14 cellular contexts compared by ENCODE assay signal in the genomic region with DNA sequence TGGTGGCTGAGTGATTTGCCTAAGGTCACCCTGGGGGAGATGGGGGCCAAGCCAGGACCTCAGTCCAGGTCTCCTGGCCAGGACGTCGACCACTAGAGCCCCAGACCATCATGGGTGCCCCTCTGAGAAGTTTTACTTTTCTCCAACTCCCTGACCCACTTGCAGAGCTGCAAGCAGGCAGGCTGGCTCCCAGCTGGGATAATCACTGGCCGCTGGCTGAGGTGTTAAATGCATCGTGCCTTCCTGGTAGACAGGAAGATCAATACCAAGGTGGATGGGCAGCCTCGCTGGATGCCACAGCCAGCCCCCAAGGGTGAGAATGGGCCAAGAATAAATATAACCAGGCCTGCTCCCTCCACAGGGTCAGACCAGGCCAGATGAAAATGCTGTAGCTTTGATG.
DNase-seq lines count a peak whose midpoint lies in the region; ATAC-seq and TF ChIP-seq lines count a peak whose summit lies in the region.
"Had no signal": no experiment of that assay in that cellular context is flagged by ENCODE, and none has a peak within 500 bp of the region (broad histone marks: within the 10 kb centered on the region; RNA-seq: fewer than 3 reads in every experiment).

No MANE protein-coding gene starts in this region.

- H4K8ac ChIP-seq in IMR-90 (ENCODE audit: low read depth in 2 of 2, low read length in 2 of 2) (no peak overlapping the region), mesenchymal stem cell (ENCODE audit: low read length) (no peak overlapping the region)

- peak overlapping the region in 3 of 5 experiments; percentile 36 to 89 (median 60) for H3K27ac Mint-ChIP-seq in brain
- H3K27ac Mint-ChIP-seq: CD4-positive, alpha-beta memory T cell had no signal

- 0 out of 2 replicates have a peak, but pooled peaks cover 4% of the 10 kb centered on the region for H3K4me1 ChIP-seq in IMR-90 (ENCODE audit: control insufficient read depth, insufficient read depth, low read length)
- peaks cover 12% of the 10 kb centered on the region for H3K4me1 ChIP-seq in mesenchymal stem cell (ENCODE audit: control insufficient read depth, insufficient read depth, low read depth, low read length)
- H3K4me1 ChIP-seq: BE2C had no signal

- H4K5ac ChIP-seq in IMR-90 (ENCODE audit: low read depth, low read length) = peak overlapping the region; percentile 52; the same call in 1 of the 2 replicates

- peak overlapping the region; percentile 28 to 59 for H2BK12ac ChIP-seq in mesenchymal stem cell (ENCODE audit: low read length in 2 of 2)

- intact Hi-C loops in IMR-90 (cut with micrococcal nuclease) = no loop called here

- H2BK20ac ChIP-seq in IMR-90 (ENCODE audit: low read depth, low read length) = 0 out of 2 replicates have a peak overlapping the region, but pooled peaks have one; percentile 1

- POLR2A ChIA-PET in IMR-90 (lab: Charles Lee; ENCODE audit: unreplicated experiment) = no interaction called here

- no peak for TF ChIP-seq RAD21 in IMR-90 (IDR thresholded peaks at IDR 0.05; ENCODE audit: low read length)

- no peak overlapping the region for H3K4me2 ChIP-seq in IMR-90 (ENCODE audit: low read depth, low read length)
- no peak overlapping the region for H3K4me2 ChIP-seq in mesenchymal stem cell (ENCODE audit: low read length, poor library complexity, severe bottlenecking)

- H3K9me1 ChIP-seq in IMR-90 (ENCODE audit: insufficient read depth, low read length) = peaks cover 14% of the 10 kb centered on the region; the same call in 1 of the 2 replicates

- H2BK15ac ChIP-seq in IMR-90 (ENCODE audit: low read depth, low read length) (no peak overlapping the region), mesenchymal stem cell (ENCODE audit: low read depth, poor library complexity, severe bottlenecking) (no peak overlapping the region)

- H3K79me1 ChIP-seq in IMR-90 (ENCODE audit: low read depth in 1 of 2, low read length in 2 of 2) (peaks cover 15 to 60% of the 10 kb centered on the region in 2 experiments), mesenchymal stem cell (replicated peaks; ENCODE audit: low read length, poor library complexity, severe bottlenecking) (peaks cover 54% of the 10 kb centered on the region)

- H2AFZ ChIP-seq in IMR-90 (replicated peaks; ENCODE audit: low read length, poor library complexity) (no peak overlapping the region), mesenchymal stem cell (ENCODE audit: low read depth, low read length) (no peak overlapping the region)

- dilution Hi-C loops in IMR-90 (cut with HindIII; ENCODE audit: low sequenced_read_pairs, unreplicated experiment) = no loop called here

- H2AK5ac ChIP-seq in IMR-90 (ENCODE audit: low read depth, low read length) (0 out of 2 replicates have a peak overlapping the region, but pooled peaks have one; percentile 1), mesenchymal stem cell (ENCODE audit: low read length, severe bottlenecking) (no peak overlapping the region)

- H3K4ac ChIP-seq in IMR-90 (ENCODE audit: low read depth, low read length) = 0 out of 2 replicates have a peak overlapping the region, but pooled peaks have one; percentile 19
- no peak overlapping the region for H3K4ac ChIP-seq in mesenchymal stem cell (ENCODE audit: low read depth in 1 of 2, low read length in 2 of 2)

- H3K27me3 Mint-ChIP-seq in brain = peaks cover 8% of the 10 kb centered on the region

- TF ChIP-seq CTCF in IMR-90 (conservative IDR thresholded peaks at IDR 0.05; ENCODE audit: low read depth, low read length) (no peak), brain (conservative IDR thresholded peaks at IDR 0.05) (no peak), GM10266 (IDR thresholded peaks at IDR 0.05; ENCODE audit: control insufficient read depth, insufficient read depth, low read depth, missing control alignments) (no peak)

- H4K91ac ChIP-seq in IMR-90 (ENCODE audit: insufficient read depth, low read depth, low read length) = 0 out of 2 replicates have a peak overlapping the region, but pooled peaks have one; percentile 42
- no peak overlapping the region for H4K91ac ChIP-seq in mesenchymal stem cell (ENCODE audit: low read length)

- peak overlapping the region; percentile 62 for H2AK9ac ChIP-seq in IMR-90 (replicated peaks; ENCODE audit: low read depth, low read length, poor library complexity)

- H3K18ac ChIP-seq in IMR-90 (ENCODE audit: low read depth, low read length) = no peak overlapping the region; the same call in 1 of the 2 replicates
- no peak overlapping the region for H3K18ac ChIP-seq in mesenchymal stem cell (ENCODE audit: low read depth in 1 of 2, low read length in 2 of 2)

- peak; percentile 12 for DNase-seq in COR-L47 (lab: John Stamatoyannopoulos, UW)
- no peak for DNase-seq in IMR-90
- no peak for DNase-seq in mesenchymal stem cell
- no peak for DNase-seq in T-helper 1 cell
- DNase-seq in GM10266 (ENCODE audit: extremely low spot score) = no peak
- DNase-seq: BE2C; CD4-positive, alpha-beta memory T cell; DMS153; DMS79 treated with DMSO at 0.1 percent for 48 hours; EL; HCEC 1CT had no signal

- H3K4me3 ChIP-seq in IMR-90 (ENCODE audit: insufficient read depth, low read depth, low read length) (no peak overlapping the region), mesenchymal stem cell (ENCODE audit: insufficient read depth in 1 of 2, low read depth in 1 of 2, low read length in 2 of 2) (no peak overlapping the region)

- CTCF ChIA-PET in IMR-90 (lab: Yijun Ruan, JAX) = no interaction called here

- peaks cover 72% of the 10 kb centered on the region for H3K4me1 Mint-ChIP-seq in brain
- H3K4me1 Mint-ChIP-seq: CD4-positive, alpha-beta memory T cell had no signal

- no peak for ATAC-seq in IMR-90 (ENCODE audit: low read depth)
- no peak for ATAC-seq in HG02870 (IDR thresholded peaks at IDR 0.05; ENCODE audit: unreplicated experiment)

- H3K14ac ChIP-seq in IMR-90 (replicated peaks; ENCODE audit: low read depth, low read length) (no peak overlapping the region), mesenchymal stem cell (ENCODE audit: low read length in 2 of 2) (no peak overlapping the region)

- H3K9me3 Mint-ChIP-seq in brain = no peaks in the 10 kb centered on the region
- H3K9me3 Mint-ChIP-seq: CD4-positive, alpha-beta memory T cell had no signal

- no peak overlapping the region for H2BK5ac ChIP-seq in IMR-90 (ENCODE audit: low read depth, low read length, poor library complexity, severe bottlenecking)
- H2BK5ac ChIP-seq in mesenchymal stem cell (ENCODE audit: low read depth, low read length, poor library complexity, severe bottlenecking) = no peak overlapping the region

- H3K27ac ChIP-seq in IMR-90 (ENCODE audit: insufficient read depth, low read length) (no peak overlapping the region), mesenchymal stem cell (ENCODE audit: low read length, poor library complexity, severe bottlenecking) (no peak overlapping the region)
- H3K27ac ChIP-seq: C4-2B had no signal

- no peak overlapping the region for H3K9ac ChIP-seq in IMR-90 (ENCODE audit: low read depth, low read length)
- no peak overlapping the region for H3K9ac ChIP-seq in mesenchymal stem cell (ENCODE audit: low read length)

- H3K27me3 ChIP-seq in IMR-90 (ENCODE audit: control insufficient read depth, insufficient read depth, low read length) (no peaks in the 10 kb centered on the region), mesenchymal stem cell (ENCODE audit: control insufficient read depth in 1 of 2, insufficient read depth in 1 of 2, low read length in 2 of 2) (peaks cover 0 to 8% of the 10 kb centered on the region in 2 experiments)
- H3K27me3 ChIP-seq: BE2C had no signal

- H3K36me3 ChIP-seq in IMR-90 (ENCODE audit: control insufficient read depth, insufficient read depth, low read length) (no peaks in the 10 kb centered on the region), mesenchymal stem cell (ENCODE audit: control insufficient read depth in 1 of 2, insufficient read depth in 2 of 2, low read depth in 1 of 2, low read length in 2 of 2) (peaks cover 0 to 38% of the 10 kb centered on the region in 2 experiments)
- H3K36me3 ChIP-seq: BE2C had no signal

- H3K36me3 Mint-ChIP-seq in brain = peaks cover 7% of the 10 kb centered on the region
- H3K36me3 Mint-ChIP-seq: CD4-positive, alpha-beta memory T cell had no signal

- H3K56ac ChIP-seq in IMR-90 (ENCODE audit: extremely low read depth, insufficient read depth, low read length) = no peak overlapping the region

- peaks cover 16% of the 10 kb centered on the region; the same call in 1 of the 2 replicates for H4K20me1 ChIP-seq in IMR-90 (ENCODE audit: insufficient read depth, low read length)

- H2BK120ac ChIP-seq in IMR-90 (ENCODE audit: low read depth, low read length) = peak overlapping the region; percentile 47; the same call in 1 of the 2 replicates
- H2BK120ac ChIP-seq in mesenchymal stem cell (ENCODE audit: low read depth, low read length) = no peak overlapping the region

- 100% methylated on average over 1 of the region's 5 CpGs; no CpG with 5 or more reads in 1 of the 2 experiments for WGBS in IMR-90 (ENCODE audit: extremely low coverage in 2 of 2, insufficient read length in 1 of 2), 2 experiments
- 87% methylated on average over 5 of the region's 5 CpGs for WGBS in mesenchymal stem cell

- H3K23ac ChIP-seq in IMR-90 (ENCODE audit: low read depth, low read length) = no peak overlapping the region
- H3K23ac ChIP-seq in mesenchymal stem cell (ENCODE audit: low read length in 2 of 2) = no peak overlapping the region

- TF ChIP-seq POLR2A in IMR-90 (IDR thresholded peaks at IDR 0.05; ENCODE audit: low read depth, low read length) = no peak

- H3K4me3 Mint-ChIP-seq in brain = no peak overlapping the region
- H3K4me3 Mint-ChIP-seq: CD4-positive, alpha-beta memory T cell had no signal

- BruUV-seq in IMR-90 (replicated peaks; lab: Mats Ljungman, UMichigan) = no TSS peak

- in situ Hi-C loops in IMR-90 (cut with MboI; ENCODE audit: low sequenced_read_pairs) = no loop called here

- H3K9me3 ChIP-seq in IMR-90 (ENCODE audit: control insufficient read depth, insufficient read depth, low read length) (no peaks in the 10 kb centered on the region), mesenchymal stem cell (ENCODE audit: control insufficient read depth, low read length) (no peaks in the 10 kb centered on the region)
- H3K9me3 ChIP-seq: BE2C had no signal

TF ChIP-seq in IMR-90, 13 proteins besides CTCF, POLR2A, EP300 and RAD21 (continues in another document):
- TF ChIP-seq FOS (IDR thresholded peaks at IDR 0.05; ENCODE audit: low read depth, low read length) (no peak), MXI1 (IDR thresholded peaks at IDR 0.05; ENCODE audit: borderline replicate concordance, low read depth, low read length) (no peak), CHD1 (IDR thresholded peaks at IDR 0.05; ENCODE audit: low read depth, low read length) (no peak), BHLHE40 (IDR thresholded peaks at IDR 0.05; ENCODE audit: low read depth, low read length) (no peak), NFE2L2 (IDR thresholded peaks at IDR 0.05; ENCODE audit: low read depth, low read length) (no peak), RFX5 (IDR thresholded peaks at IDR 0.05; ENCODE audit: low read depth, low read length) (no peak)
